29 cellular contexts compared by ENCODE assay signal in genomic region chr2:59074071-59074470, GRCh38.
"Had no signal": no experiment of that assay in that cellular context is flagged by ENCODE, and none has a peak within 500 bp of the region (broad histone marks: within the 10 kb centered on the region; RNA-seq: fewer than 3 reads in every experiment).

No MANE protein-coding gene starts in this region.

- H3K4me3 ChIP-seq: colonic mucosa, coronary artery, dorsolateral prefrontal cortex, esophagus muscularis mucosa, esophagus squamous epithelium, gastrocnemius medialis, gastroesophageal sphincter, heart left ventricle, heart right ventricle had no signal

- H3K27ac Mint-ChIP-seq: dendritic cell treated with granulocyte-macrophage colony-stimulating factor and Interleukin-4, amounts not matched to agents 40 ng/mL and 50 ng/mL, for 4 days; effector memory CD8-positive, alpha-beta T cell; endodermal cell had no signal

- FAIRE-seq: colon, endometrium, endothelial cell of umbilical vein, frontal cortex had no signal

- H3K27ac ChIP-seq: colonic mucosa, coronary artery, dorsolateral prefrontal cortex, epithelial cell of prostate, esophagus muscularis mucosa, esophagus squamous epithelium, foreskin keratinocyte, gastrocnemius medialis, gastroesophageal sphincter, heart left ventricle, heart right ventricle had no signal

- H3K9me3 Mint-ChIP-seq: effector memory CD8-positive, alpha-beta T cell had no signal

- DNase-seq: colonic mucosa; cortex of kidney; dermis blood vessel endothelial cell; dorsolateral prefrontal cortex; effector CD4-positive, alpha-beta T cell; effector CD8-positive, alpha-beta T cell; effector memory CD4-positive, alpha-beta T cell; effector memory CD8-positive, alpha-beta T cell; endodermal cell; erythroblast; esophagus squamous epithelium; foreskin fibroblast; foreskin keratinocyte; foreskin melanocyte; gastrocnemius medialis; glutamatergic neuron; head of caudate nucleus; heart left ventricle; heart right ventricle had no signal

- H3K36me3 ChIP-seq: colonic mucosa, esophagus muscularis mucosa, esophagus squamous epithelium, gastrocnemius medialis, gastroesophageal sphincter, heart left ventricle, heart right ventricle had no signal

- H3K9me3 ChIP-seq: colonic mucosa, esophagus squamous epithelium, gastrocnemius medialis had no signal

- ATAC-seq: effector memory CD8-positive, alpha-beta T cell; esophagus mucosa; foreskin keratinocyte; gastrocnemius medialis; gastroesophageal sphincter; heart left ventricle; heart right ventricle had no signal

- H3K4me1 ChIP-seq: colonic mucosa, esophagus muscularis mucosa, esophagus squamous epithelium, foreskin keratinocyte, gastrocnemius medialis, gastroesophageal sphincter, heart left ventricle, heart right ventricle had no signal

- H3K4me3 Mint-ChIP-seq: dendritic cell treated with granulocyte-macrophage colony-stimulating factor and Interleukin-4, amounts not matched to agents 40 ng/mL and 50 ng/mL, for 4 days; effector memory CD8-positive, alpha-beta T cell; endodermal cell had no signal

- H3K27me3 ChIP-seq: colonic mucosa, esophagus muscularis mucosa, esophagus squamous epithelium, foreskin keratinocyte, gastrocnemius medialis, gastroesophageal sphincter, heart left ventricle, heart right ventricle had no signal
